In the genomic region with DNA sequence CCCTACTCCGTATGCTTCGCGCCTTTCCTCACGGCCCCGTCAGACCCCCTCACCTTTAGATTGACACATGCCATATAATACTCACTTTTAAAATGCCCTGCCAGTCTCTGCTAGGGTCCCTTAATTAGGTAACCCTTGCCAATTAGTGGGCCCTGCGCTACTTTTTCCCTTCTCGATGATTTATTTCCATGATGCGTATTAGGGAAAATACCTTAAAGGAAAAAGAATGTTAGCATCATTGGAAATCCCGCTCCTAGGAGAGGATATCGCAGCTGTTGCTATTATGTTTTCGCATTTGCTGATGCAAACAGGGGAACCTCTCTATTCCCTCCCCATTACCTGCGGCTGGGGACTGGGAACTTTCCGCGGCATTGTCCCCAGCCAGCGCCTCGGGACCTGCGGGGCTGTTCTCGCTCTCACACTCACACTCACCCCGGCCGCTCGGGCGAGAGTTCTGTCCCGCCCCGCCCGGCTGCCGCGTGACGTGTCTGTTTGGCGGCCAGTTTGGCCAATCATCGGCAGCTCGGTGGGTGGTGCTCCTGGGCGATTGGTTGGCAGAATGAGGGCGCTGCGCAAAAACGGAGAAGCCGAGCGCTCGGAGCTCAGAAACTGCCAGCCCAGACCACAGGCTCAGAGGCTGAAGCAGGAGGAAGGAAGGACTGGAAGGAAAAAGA, we compare ENCODE assay signal across 8 cellular contexts. TPM values are rescaled to one million over a fixed set of nuclear protein-coding genes. Genes with fewer than 3 reads are reported as not detected.
DNase-seq lines count a peak whose midpoint lies in the region; ATAC-seq, FAIRE-seq and TF ChIP-seq lines count a peak whose summit lies in the region.

A gene with protein sequence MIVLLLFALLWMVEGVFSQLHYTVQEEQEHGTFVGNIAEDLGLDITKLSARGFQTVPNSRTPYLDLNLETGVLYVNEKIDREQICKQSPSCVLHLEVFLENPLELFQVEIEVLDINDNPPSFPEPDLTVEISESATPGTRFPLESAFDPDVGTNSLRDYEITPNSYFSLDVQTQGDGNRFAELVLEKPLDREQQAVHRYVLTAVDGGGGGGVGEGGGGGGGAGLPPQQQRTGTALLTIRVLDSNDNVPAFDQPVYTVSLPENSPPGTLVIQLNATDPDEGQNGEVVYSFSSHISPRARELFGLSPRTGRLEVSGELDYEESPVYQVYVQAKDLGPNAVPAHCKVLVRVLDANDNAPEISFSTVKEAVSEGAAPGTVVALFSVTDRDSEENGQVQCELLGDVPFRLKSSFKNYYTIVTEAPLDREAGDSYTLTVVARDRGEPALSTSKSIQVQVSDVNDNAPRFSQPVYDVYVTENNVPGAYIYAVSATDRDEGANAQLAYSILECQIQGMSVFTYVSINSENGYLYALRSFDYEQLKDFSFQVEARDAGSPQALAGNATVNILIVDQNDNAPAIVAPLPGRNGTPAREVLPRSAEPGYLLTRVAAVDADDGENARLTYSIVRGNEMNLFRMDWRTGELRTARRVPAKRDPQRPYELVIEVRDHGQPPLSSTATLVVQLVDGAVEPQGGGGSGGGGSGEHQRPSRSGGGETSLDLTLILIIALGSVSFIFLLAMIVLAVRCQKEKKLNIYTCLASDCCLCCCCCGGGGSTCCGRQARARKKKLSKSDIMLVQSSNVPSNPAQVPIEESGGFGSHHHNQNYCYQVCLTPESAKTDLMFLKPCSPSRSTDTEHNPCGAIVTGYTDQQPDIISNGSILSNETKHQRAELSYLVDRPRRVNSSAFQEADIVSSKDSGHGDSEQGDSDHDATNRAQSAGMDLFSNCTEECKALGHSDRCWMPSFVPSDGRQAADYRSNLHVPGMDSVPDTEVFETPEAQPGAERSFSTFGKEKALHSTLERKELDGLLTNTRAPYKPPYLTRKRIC (plus strand): TSS at position 605 of the 674 bp plus-strand sequence. CDS start 847 bp downstream, outside the sequence.

- H3K4me3 Mint-ChIP-seq in mesothelial cell of epicardium, result peak within 1 kb of the TSS; percentile 84
- H3K4me3 Mint-ChIP-seq in stimulated activated naive CD8-positive, alpha-beta T cell treated with anti-CD3 and anti-CD28 coated beads, Interleukin-15, Interleukin-2, amounts not matched to agents 100 ng/mL and 50 ng/mL, for 24 hours, result peak within 1 kb of the TSS; percentile 73

- in situ Hi-C loops in KBM-7 (cut with MboI; ENCODE audit: low pct_unique_long_range_greater_than_20kb, low sequenced_read_pairs), result no loop called here

- DNase-seq in D721Med (ENCODE audit: insufficient read length, low spot score), result peak; percentile 78
- DNase-seq in NCI-H1417 (lab: John Stamatoyannopoulos, UW), result peak; percentile 6 to 96 (median 92)
- peak; percentile 83 to 97 for DNase-seq in mesothelial cell of epicardium (ENCODE audit: low spot score in 2 of 2, unreplicated experiment in 2 of 2)
- no peak for DNase-seq in KBM-7

- ATAC-seq in GM21786 (IDR thresholded peaks at IDR 0.05; ENCODE audit: unreplicated experiment) (peak; percentile 85), esophagus mucosa (peak; percentile 84)

- H3K9me3 Mint-ChIP-seq in mesothelial cell of epicardium, result no peaks in the 10 kb centered on the region
- H3K9me3 Mint-ChIP-seq in stimulated activated naive CD8-positive, alpha-beta T cell treated with anti-CD3 and anti-CD28 coated beads, Interleukin-15, Interleukin-2, amounts not matched to agents 100 ng/mL and 50 ng/mL, for 24 hours, result no peaks in the 10 kb centered on the region

- no peak for FAIRE-seq in D721Med (lab: Jason Lieb, UNC)

- peak within 1 kb of the TSS; percentile 45 for H3K4me3 ChIP-seq in WI38 (ENCODE audit: low read depth, low read length)

- H3K27me3 Mint-ChIP-seq in mesothelial cell of epicardium (ENCODE audit: low read depth), result peaks cover 59% of the 10 kb centered on the region
- H3K27me3 Mint-ChIP-seq in stimulated activated naive CD8-positive, alpha-beta T cell treated with anti-CD3 and anti-CD28 coated beads, Interleukin-15, Interleukin-2, amounts not matched to agents 100 ng/mL and 50 ng/mL, for 24 hours, result peaks cover 85% of the 10 kb centered on the region

- peaks cover 63% of the 10 kb centered on the region for H3K4me1 Mint-ChIP-seq in mesothelial cell of epicardium
- peaks cover 31% of the 10 kb centered on the region for H3K4me1 Mint-ChIP-seq in stimulated activated naive CD8-positive, alpha-beta T cell treated with anti-CD3 and anti-CD28 coated beads, Interleukin-15, Interleukin-2, amounts not matched to agents 100 ng/mL and 50 ng/mL, for 24 hours (ENCODE audit: low read depth)

- no peaks in the 10 kb centered on the region for H3K36me3 Mint-ChIP-seq in mesothelial cell of epicardium
- H3K36me3 Mint-ChIP-seq in stimulated activated naive CD8-positive, alpha-beta T cell treated with anti-CD3 and anti-CD28 coated beads, Interleukin-15, Interleukin-2, amounts not matched to agents 100 ng/mL and 50 ng/mL, for 24 hours (ENCODE audit: low read depth), result peaks cover 7% of the 10 kb centered on the region

- no peak for TF ChIP-seq CTCF in D721Med (IDR thresholded peaks at IDR 0.05; ENCODE audit: insufficient read depth, missing control alignments)
- no peak for TF ChIP-seq CTCF in WI38 (IDR thresholded peaks at IDR 0.05; ENCODE audit: low read depth, low read length)
- no peak for TF ChIP-seq CTCF in mesothelial cell of epicardium (IDR thresholded peaks at IDR 0.05; ENCODE audit: unreplicated experiment)

- H3K27ac Mint-ChIP-seq in mesothelial cell of epicardium, result peak within 1 kb of the TSS; percentile 60
- H3K27ac Mint-ChIP-seq in stimulated activated naive CD8-positive, alpha-beta T cell treated with anti-CD3 and anti-CD28 coated beads, Interleukin-15, Interleukin-2, amounts not matched to agents 100 ng/mL and 50 ng/mL, for 24 hours, result peak within 1 kb of the TSS; percentile 71

RNA-seq across cellular contexts. Expression of the gene that starts here (rescaled TPM):
- 0.04 TPM for total RNA-seq in esophagus mucosa
- total RNA-seq in mesothelial cell of epicardium, result 21.3 to 22.3 TPM (median 21.3 TPM) in 3 replicates

Comparison
In these comparisons a context has a peak if more than half of its experiments do, and no peak if none do; other contexts are left out.
1. RNA of the gene that starts here (total RNA-seq): 21.3 to 22.3 TPM in mesothelial cell of epicardium; 0.04 TPM in esophagus mucosa (single experiment); every median in the first group is over 10 times any median in the second.
2. Peak in ATAC-seq in esophagus mucosa; RNA of the gene not detected or under 1 TPM.